8 cellular contexts compared by ENCODE assay signal in the genomic region with DNA sequence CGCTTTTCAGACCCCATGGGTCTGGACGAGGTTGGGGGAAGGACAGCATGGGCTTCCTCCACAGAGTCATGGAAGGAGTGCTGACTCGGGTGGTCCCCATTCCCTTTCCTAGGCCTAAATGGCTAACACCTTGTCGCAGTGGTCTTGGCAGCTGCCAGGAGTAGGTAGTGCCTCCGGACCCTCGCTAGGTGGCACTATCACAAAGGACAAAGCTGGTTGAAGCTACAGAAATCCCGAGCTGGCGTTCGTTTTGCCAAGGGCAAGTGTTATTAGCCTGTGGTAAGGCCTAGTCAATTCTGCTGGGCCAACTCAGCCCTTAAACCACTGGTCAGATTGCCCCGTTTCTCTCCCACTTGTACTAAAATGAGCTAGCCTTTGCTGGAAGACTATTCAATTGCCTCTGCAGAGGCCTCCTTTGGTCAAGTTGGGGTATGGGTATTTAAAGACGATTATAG. TPM values are rescaled to one million over a fixed set of nuclear protein-coding genes. Genes with fewer than 3 reads are reported as not detected.
A peak's percentile ranks its signal among the peaks of the same experiment; 100 is the strongest.
DNase-seq lines count a peak whose midpoint lies in the region; ATAC-seq and TF ChIP-seq lines count a peak whose summit lies in the region.

No MANE protein-coding gene starts in this region.

- no peaks in the 10 kb centered on the region for H3K36me3 ChIP-seq in kidney epithelial cell (ENCODE audit: control insufficient read depth, insufficient read depth, low read length)

- DNase-seq in activated gamma-delta T cell treated with Interleukin-2 at 50 U/mL for 16 hours, result peak; percentile 79
- DNase-seq in activated gamma-delta T cell (lab: John Stamatoyannopoulos, UW), result no peak
- peak; percentile 88 to 96 for DNase-seq in NCI-H446 (lab: John Stamatoyannopoulos, UW)
- peak; percentile 70 for DNase-seq in activated CD4-positive, alpha-beta T cell treated with anti-CD3 and anti-CD28 coated beads for 1 hour
- peak; percentile 96 for DNase-seq in choroid plexus epithelial cell (ENCODE audit: low read depth)
- peak; percentile 65 for DNase-seq in kidney epithelial cell (ENCODE audit: low read depth)
- DNase-seq in stimulated activated CD4-positive, alpha-beta T cell treated with anti-CD3 and anti-CD28 coated beads, Interleukin-15, amount 100 ng/mL, for 48 hours (ENCODE audit: low read depth in 2 of 2), result peak; percentile 66 to 80

- H3K27me3 ChIP-seq in kidney epithelial cell (ENCODE audit: control insufficient read depth, insufficient read depth, low read length), result no peaks in the 10 kb centered on the region

- peak; percentile 94 for TF ChIP-seq CTCF in choroid plexus epithelial cell (conservative IDR thresholded peaks at IDR 0.05; ENCODE audit: low read depth, low read length)
- TF ChIP-seq CTCF in kidney epithelial cell (IDR thresholded peaks at IDR 0.05; ENCODE audit: insufficient read depth, low read length, poor library complexity, severe bottlenecking), result peak; percentile 90

- peak overlapping the region; percentile 80 for H3K4me3 ChIP-seq in choroid plexus epithelial cell (ENCODE audit: low read depth, low read length)
- peak overlapping the region; percentile 85 for H3K4me3 ChIP-seq in kidney epithelial cell (ENCODE audit: low read depth, low read length)

- peak; percentile 33 for ATAC-seq in HG03342 (IDR thresholded peaks at IDR 0.05; ENCODE audit: unreplicated experiment)

RNA-seq across cellular contexts. Expression of a gene that starts 1.1 kb away (rescaled TPM):
- 42.7 and 46.5 TPM in 2 replicates for total RNA-seq in kidney epithelial cell

RNA-seq across cellular contexts. Expression of a gene that starts 8.1 kb away (rescaled TPM):
- 2.5 and 3.1 TPM in 2 replicates for total RNA-seq in kidney epithelial cell

RNA-seq across cellular contexts. Expression of a gene that starts 48.5 kb away (rescaled TPM):
- 121 and 149 TPM in 2 replicates for total RNA-seq in kidney epithelial cell

RNA-seq across cellular contexts. Expression of a gene that starts 57.3 kb away (rescaled TPM):
- total RNA-seq in kidney epithelial cell, result under 0.01 TPM in 1 of 2 replicates, not detected in the other

RNA-seq across cellular contexts. Expression of a gene that starts 57.5 kb away (rescaled TPM):
- total RNA-seq in kidney epithelial cell, result not detected in 2 replicates
